20 cellular contexts compared by ENCODE assay signal in genomic region chr2:11495844-11496271, GRCh38. TPM values are rescaled to one million over a fixed set of nuclear protein-coding genes. Genes with fewer than 3 reads are reported as not detected.
A peak's percentile ranks its signal among the peaks of the same experiment; 100 is the strongest.
DNase-seq lines count a peak whose midpoint lies in the region; ATAC-seq, FAIRE-seq and TF ChIP-seq lines count a peak whose summit lies in the region.
"Had no signal": no experiment of that assay in that cellular context is flagged by ENCODE, and none has a peak within 500 bp of the region (broad histone marks: within the 10 kb centered on the region; RNA-seq: fewer than 3 reads in every experiment).

No MANE protein-coding gene starts in this region.

- dilution Hi-C loops in IMR-90 (cut with HindIII; ENCODE audit: low sequenced_read_pairs, unreplicated experiment) = no loop called here

- no peak overlapping the region for H3K23ac ChIP-seq in IMR-90 (ENCODE audit: low read depth, low read length)

- no peak for TF ChIP-seq CTCF in IMR-90 (conservative IDR thresholded peaks at IDR 0.05; ENCODE audit: low read depth, low read length)
- TF ChIP-seq CTCF in astrocyte (IDR thresholded peaks at IDR 0.05; ENCODE audit: insufficient read depth, low read depth, low read length) = no peak
- no peak for TF ChIP-seq CTCF in hepatocyte (IDR thresholded peaks at IDR 0.05; ENCODE audit: poor library complexity)
- no peak for TF ChIP-seq CTCF in ovary (IDR thresholded peaks at IDR 0.05)

- H2AFZ ChIP-seq in IMR-90 (replicated peaks; ENCODE audit: low read length, poor library complexity) = peak overlapping the region; percentile 55
- peak overlapping the region; percentile 78 for H2AFZ ChIP-seq in astrocyte (ENCODE audit: low read depth, low read length)
- no peak overlapping the region for H2AFZ ChIP-seq in hepatocyte

- no peak overlapping the region for H3K4ac ChIP-seq in IMR-90 (ENCODE audit: low read depth, low read length)

- H3K4me3 ChIP-seq in IMR-90 (ENCODE audit: insufficient read depth, low read depth, low read length) (no peak overlapping the region), astrocyte (ENCODE audit: insufficient read depth, low read depth, low read length) (peak overlapping the region; percentile 16), hepatocyte (no peak overlapping the region), ovary (peak overlapping the region; percentile 21)
- H3K4me3 ChIP-seq: HAP-1, left lung, pancreas, SJSA1 had no signal

- H2AK9ac ChIP-seq in IMR-90 (replicated peaks; ENCODE audit: low read depth, low read length, poor library complexity) = no peak overlapping the region

- no peak for TF ChIP-seq RAD21 in IMR-90 (IDR thresholded peaks at IDR 0.05; ENCODE audit: low read length)

- H3K4me1 ChIP-seq in IMR-90 (ENCODE audit: control insufficient read depth, insufficient read depth, low read length) (peaks cover 2% of the 10 kb centered on the region; the same call in 1 of the 2 replicates), astrocyte (ENCODE audit: insufficient read depth, low read length) (peaks cover 5% of the 10 kb centered on the region), hepatocyte (ENCODE audit: insufficient read depth) (peaks cover 15% of the 10 kb centered on the region), ovary (ENCODE audit: insufficient read depth) (peaks cover 17% of the 10 kb centered on the region)
- H3K4me1 ChIP-seq: HAP-1, left lung, SJSA1 had no signal

- H3K36me3 ChIP-seq in IMR-90 (ENCODE audit: control insufficient read depth, insufficient read depth, low read length) (no peaks in the 10 kb centered on the region), astrocyte (ENCODE audit: insufficient read depth, low read length) (no peaks in the 10 kb centered on the region), hepatocyte (replicated peaks; ENCODE audit: insufficient read depth, low read depth) (no peaks in the 10 kb centered on the region), ovary (no peaks in the 10 kb centered on the region)
- H3K36me3 ChIP-seq: HAP-1, left lung, pancreas, SJSA1 had no signal

- H3K9me1 ChIP-seq in IMR-90 (ENCODE audit: insufficient read depth, low read length) = no peaks in the 10 kb centered on the region

- in situ Hi-C loops in IMR-90 (cut with MboI; ENCODE audit: low sequenced_read_pairs) = no loop called here

- no peaks in the 10 kb centered on the region for H3K27me3 Mint-ChIP-seq in astrocyte (ENCODE audit: low read depth, unreplicated experiment)

- H2BK15ac ChIP-seq in IMR-90 (ENCODE audit: low read depth, low read length) = no peak overlapping the region

- H2BK120ac ChIP-seq in IMR-90 (ENCODE audit: low read depth, low read length) = no peak overlapping the region

- peaks cover 2% of the 10 kb centered on the region for H3K36me3 Mint-ChIP-seq in astrocyte (ENCODE audit: low read depth, unreplicated experiment)
- H3K36me3 Mint-ChIP-seq: stimulated activated naive B cell treated with anti-CD40 and anti-IgM and Interleukin-4, amounts not matched to agents 10 μg/mL and 1 μg/mL and 100 μg/mL, for 72 hours had no signal

- H4K20me1 ChIP-seq in IMR-90 (ENCODE audit: insufficient read depth, low read length) (no peaks in the 10 kb centered on the region), astrocyte (ENCODE audit: insufficient read depth, low read length) (no peaks in the 10 kb centered on the region), hepatocyte (ENCODE audit: insufficient read depth, poor library complexity, severe bottlenecking) (no peaks in the 10 kb centered on the region)

- H3K79me2 ChIP-seq in astrocyte (ENCODE audit: insufficient read depth, low read length) = no peaks in the 10 kb centered on the region
- H3K79me2 ChIP-seq in hepatocyte = peaks cover 17% of the 10 kb centered on the region

- peak; percentile 32; the same call in 1 of the 2 replicates for ATAC-seq in IMR-90 (ENCODE audit: low read depth)
- ATAC-seq in HG03196 (IDR thresholded peaks at IDR 0.05; ENCODE audit: unreplicated experiment) = no peak
- no peak for ATAC-seq in HG03442 (IDR thresholded peaks at IDR 0.05; ENCODE audit: unreplicated experiment)
- ATAC-seq: left lung; pancreas; stimulated activated naive B cell treated with anti-CD40 and anti-IgM and Interleukin-4, amounts not matched to agents 10 μg/mL and 1 μg/mL and 100 μg/mL, for 72 hours had no signal

- TF ChIP-seq EP300 in ovary (IDR thresholded peaks at IDR 0.05) = no peak

- no peak for FAIRE-seq in astrocyte (lab: Jason Lieb, UNC)
- FAIRE-seq: HTR-8/SVneo, pancreas had no signal

- no peak overlapping the region for H3K18ac ChIP-seq in IMR-90 (ENCODE audit: low read depth, low read length)

- no peak overlapping the region for H2BK5ac ChIP-seq in IMR-90 (ENCODE audit: low read depth, low read length, poor library complexity, severe bottlenecking)

- TF ChIP-seq POLR2A in IMR-90 (IDR thresholded peaks at IDR 0.05; ENCODE audit: low read depth, low read length) (no peak), ovary (IDR thresholded peaks at IDR 0.05) (peak; percentile 49)

- H3K4me3 Mint-ChIP-seq in astrocyte (ENCODE audit: unreplicated experiment) = no peak overlapping the region
- H3K4me3 Mint-ChIP-seq: B cell; stimulated activated naive B cell treated with anti-CD40 and anti-IgM and Interleukin-4, amounts not matched to agents 10 μg/mL and 1 μg/mL and 100 μg/mL, for 72 hours had no signal

- H4K8ac ChIP-seq in IMR-90 (ENCODE audit: low read depth in 2 of 2, low read length in 2 of 2) = no peak overlapping the region

- H2AK5ac ChIP-seq in IMR-90 (ENCODE audit: low read depth, low read length) = no peak overlapping the region

- H3K27me3 ChIP-seq in IMR-90 (ENCODE audit: control insufficient read depth, insufficient read depth, low read length) = peaks cover 56% of the 10 kb centered on the region
- peaks cover 27% of the 10 kb centered on the region for H3K27me3 ChIP-seq in astrocyte (ENCODE audit: insufficient read depth, low read length)
- H3K27me3 ChIP-seq in hepatocyte = no peaks in the 10 kb centered on the region
- no peaks in the 10 kb centered on the region for H3K27me3 ChIP-seq in ovary
- H3K27me3 ChIP-seq: pancreas had no signal

- intact Hi-C loops in IMR-90 (cut with micrococcal nuclease) (no loop called here), ovary (cut with DNase I) (loop anchor here in 1 of 4 donors (5.0 kb wide), 1 partner anchor 36 kb away; the partner anchor contains the start of gene GREB1)

- H3K9me3 Mint-ChIP-seq in astrocyte (ENCODE audit: unreplicated experiment) = no peaks in the 10 kb centered on the region
- H3K9me3 Mint-ChIP-seq: stimulated activated naive B cell treated with anti-CD40 and anti-IgM and Interleukin-4, amounts not matched to agents 10 μg/mL and 1 μg/mL and 100 μg/mL, for 72 hours had no signal

- H3K4me2 ChIP-seq in IMR-90 (ENCODE audit: low read depth, low read length) (no peak overlapping the region), astrocyte (ENCODE audit: low read length) (peak overlapping the region; percentile 80), hepatocyte (peak overlapping the region; percentile 61)

- no peak overlapping the region for H3K56ac ChIP-seq in IMR-90 (ENCODE audit: extremely low read depth, insufficient read depth, low read length)

- H4K5ac ChIP-seq in IMR-90 (ENCODE audit: low read depth, low read length) = no peak overlapping the region

- POLR2A ChIA-PET in IMR-90 (lab: Charles Lee; ENCODE audit: unreplicated experiment) = no interaction called here

- no TSS peak for BruUV-seq in IMR-90 (replicated peaks; lab: Mats Ljungman, UMichigan)

- H3K9me3 ChIP-seq in IMR-90 (ENCODE audit: control insufficient read depth, insufficient read depth, low read length) = no peaks in the 10 kb centered on the region
- no peaks in the 10 kb centered on the region for H3K9me3 ChIP-seq in astrocyte (ENCODE audit: insufficient read depth, low read depth, low read length)
- H3K9me3 ChIP-seq in hepatocyte (ENCODE audit: low read depth) = no peaks in the 10 kb centered on the region
- H3K9me3 ChIP-seq in ovary = no peaks in the 10 kb centered on the region
- H3K9me3 ChIP-seq: HAP-1, left lung, pancreas, SJSA1 had no signal

- no peaks in the 10 kb centered on the region for H3K9me2 ChIP-seq in hepatocyte (replicated peaks; ENCODE audit: insufficient read depth)

- H4K91ac ChIP-seq in IMR-90 (ENCODE audit: insufficient read depth, low read depth, low read length) = no peak overlapping the region

- peaks cover 31% of the 10 kb centered on the region for H3K4me1 Mint-ChIP-seq in astrocyte (ENCODE audit: low read depth, unreplicated experiment)
- H3K4me1 Mint-ChIP-seq: stimulated activated naive B cell treated with anti-CD40 and anti-IgM and Interleukin-4, amounts not matched to agents 10 μg/mL and 1 μg/mL and 100 μg/mL, for 72 hours had no signal

- CTCF ChIA-PET in IMR-90 (lab: Yijun Ruan, JAX) = interaction anchor here (0.5 kb wide), 1 partner anchor 70 kb away, joined by 3 read pairs; no protein-coding TSS in a partner anchor

- H3K27ac ChIP-seq in IMR-90 (ENCODE audit: insufficient read depth, low read length) (no peak overlapping the region), astrocyte (ENCODE audit: low read depth, low read length) (no peak overlapping the region), hepatocyte (no peak overlapping the region), ovary (peak overlapping the region; percentile 2 to 83)
- H3K27ac ChIP-seq: left lung, pancreas, SJSA1 had no signal

- H3K79me1 ChIP-seq in IMR-90 (ENCODE audit: low read depth in 1 of 2, low read length in 2 of 2) = no peaks in the 10 kb centered on the region

- no peak overlapping the region for H2BK20ac ChIP-seq in IMR-90 (ENCODE audit: low read depth, low read length)

- no peak overlapping the region for H3K27ac Mint-ChIP-seq in astrocyte (ENCODE audit: unreplicated experiment)
- H3K27ac Mint-ChIP-seq: B cell; stimulated activated naive B cell treated with anti-CD40 and anti-IgM and Interleukin-4, amounts not matched to agents 10 μg/mL and 1 μg/mL and 100 μg/mL, for 72 hours had no signal

- 25% methylated on average over 14 of the region's 19 CpGs; no CpG with 5 or more reads in 1 of the 2 experiments for WGBS in IMR-90 (ENCODE audit: extremely low coverage in 2 of 2, insufficient read length in 1 of 2), 2 experiments
- 43% methylated on average over 19 of the region's 19 CpGs for WGBS in hepatocyte (ENCODE audit: low lambda C conversion rate, missing lambda C conversion rate)
- 2 to 24% (median 4%) methylated on average over 19 of the region's 19 CpGs for WGBS in ovary, 3 donors

- H3K14ac ChIP-seq in IMR-90 (replicated peaks; ENCODE audit: low read depth, low read length) = no peak overlapping the region

- DNase-seq in IMR-90 (no peak), astrocyte (ENCODE audit: low read depth) (no peak), hepatocyte (ENCODE audit: low spot score) (peak; percentile 24), ovary (peak; percentile 79 to 82 (median 81)), H4 (ENCODE audit: low spot score) (no peak)
- no peak for DNase-seq in stimulated activated naive CD4-positive, alpha-beta T cell treated with Interleukin-2 at 50 U/mL for 16 hours (lab: John Stamatoyannopoulos, UW)
- DNase-seq: effector CD4-positive, alpha-beta T cell; EL; foreskin melanocyte; left lung; NCI-H1417; NCI-H748 treated with DMSO at 0.1 percent for 48 hours; pancreas; stimulated activated naive B cell treated with anti-CD40 and anti-IgM and Interleukin-4, amounts not matched to agents 10 μg/mL and 1 μg/mL and 100 μg/mL, for 72 hours had no signal

- H3K9ac ChIP-seq in IMR-90 (ENCODE audit: low read depth, low read length) (no peak overlapping the region), astrocyte (ENCODE audit: low read length) (peak overlapping the region; percentile 38)

RNA-seq across cellular contexts. Expression of gene E2F6, which starts 29.9 kb away (rescaled TPM):
- total RNA-seq in IMR-90 (2012; rRNA removed) = 10.9 and 11.7 TPM in 2 replicates
- 7.2 and 8.2 TPM in 2 replicates for polyA plus RNA-seq in IMR-90 (2012; rRNA removed)
- 5.7 and 10.5 TPM in 2 replicates for polyA plus RNA-seq in IMR-90 (2012; cell fraction: cytosol; rRNA removed)
- polyA plus RNA-seq in IMR-90 (2012; cell fraction: nucleus; rRNA removed; ENCODE audit: low replicate concordance) = 10.2 and 21.8 TPM in 2 replicates
- 20.3 and 22.1 TPM in 2 replicates for total RNA-seq in astrocyte
- 18.3 and 23.1 TPM in 2 replicates for total RNA-seq in hepatocyte
- 13.8 and 24.6 TPM in 2 replicates for polyA plus RNA-seq in hepatocyte
- total RNA-seq in ovary = 10 to 100 TPM; 10.5 to 19.6 (median 17.7) TPM
- 10 to 100 TPM in 1 of 2 donors, 1 to 10 TPM in 1; 9.9 to 13.6 TPM for polyA plus RNA-seq in ovary
- 22.0 and 22.2 TPM in 2 replicates for total RNA-seq in H4 (2014; rRNA removed; shearing (Covaris generic))

RNA-seq across cellular contexts. Expression of gene GREB1, which starts 38.0 kb away (rescaled TPM):
- total RNA-seq in IMR-90 (2012; rRNA removed) (not detected in 2 replicates), astrocyte (9.3 and 14.5 TPM in 2 replicates), hepatocyte (4.0 and 5.7 TPM in 2 replicates), ovary (100 to 1,000 TPM; 219 to 723 (median 335) TPM)
- polyA plus RNA-seq in IMR-90 (2012; rRNA removed) (0.05 TPM in 1 of 2 replicates, not detected in the other), hepatocyte (3.3 and 6.4 TPM in 2 replicates), ovary (100 to 1,000 TPM; 104 to 228 TPM)
- 0.01 and 0.05 TPM in 2 replicates for polyA plus RNA-seq in IMR-90 (2012; cell fraction: cytosol; rRNA removed)
- 0.04 and 0.06 TPM in 2 replicates for polyA plus RNA-seq in IMR-90 (2012; cell fraction: nucleus; rRNA removed; ENCODE audit: low replicate concordance)
- total RNA-seq in H4 (2014; rRNA removed; shearing (Covaris generic)) = 4.2 and 6.6 TPM in 2 replicates
- total RNA-seq: SJSA1 had no signal

Comparison
In these comparisons a context has a peak if more than half of its experiments do, and no peak if none do; other contexts are left out.
1. DNase-seq: peak in hepatocyte (single experiment) and ovary (5 of 5); none in IMR-90 (single experiment), astrocyte (single experiment), stimulated activated naive CD4-positive, alpha-beta T cell treated with Interleukin-2 at 50 U/mL for 16 hours (single experiment) and H4 (single experiment).
2. H3K27ac ChIP-seq: peak in ovary (2 of 2); none in IMR-90 (single experiment), astrocyte (single experiment) and hepatocyte (single experiment).
3. H3K4me3 ChIP-seq: peak in astrocyte (single experiment) and ovary (single experiment); none in IMR-90 (single experiment) and hepatocyte (single experiment).
4. RNA of gene GREB1, which starts 38.0 kb away (total RNA-seq): 219 to 723 TPM in ovary; 9.3 to 14.5 TPM in astrocyte, 4.2 to 6.6 TPM in H4, 4.0 to 5.7 TPM in hepatocyte and not detected in IMR-90; every median in the first group is over 10 times any median in the second.